ENCODE assay signal across 32 cellular contexts in the genomic region with DNA sequence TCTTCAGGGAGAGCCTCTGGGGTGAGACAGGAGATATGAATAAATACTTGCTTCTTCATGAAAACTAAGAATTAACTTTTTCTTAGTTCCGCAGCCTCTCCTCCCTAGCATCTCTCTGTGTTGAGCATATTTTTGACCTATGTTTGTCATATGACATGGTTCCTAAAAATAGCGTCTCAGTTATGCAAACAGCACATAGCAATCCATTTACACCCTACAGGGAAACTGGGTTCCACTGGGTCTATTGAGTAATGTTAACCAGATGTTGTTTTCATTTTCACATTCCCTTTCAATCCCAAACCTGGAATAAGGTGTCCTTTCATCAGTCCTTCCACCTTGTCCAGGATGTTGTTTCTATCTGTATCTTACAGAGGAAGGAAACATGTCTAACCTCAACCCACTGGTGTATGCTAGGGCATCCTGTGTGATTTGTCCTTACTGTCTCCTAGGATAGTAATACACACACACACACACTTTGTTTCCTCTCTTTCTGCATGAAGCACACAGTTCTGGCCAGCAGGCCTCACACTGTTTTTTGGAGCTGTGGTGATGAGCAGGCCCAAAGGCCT.
DNase-seq lines count a peak whose midpoint lies in the region; ATAC-seq and TF ChIP-seq lines count a peak whose summit lies in the region.
"Had no signal": no experiment of that assay in that cellular context is flagged by ENCODE, and none has a peak within 500 bp of the region (broad histone marks: within the 10 kb centered on the region; RNA-seq: fewer than 3 reads in every experiment).

No MANE protein-coding gene starts in this region.

- peaks cover 22% of the 10 kb centered on the region for H3K9me3 ChIP-seq in lower lobe of right lung
- H3K9me3 ChIP-seq: HAP-1, thyroid gland had no signal

- H3K27ac Mint-ChIP-seq in T-helper 2 cell treated with Interferon-gamma antibody and Interleukin-4, amounts not matched to agents 5 μg/mL and 100 μg/mL, for 36 hours, result no peak overlapping the region
- H3K27ac Mint-ChIP-seq: activated naive CD8-positive, alpha-beta T cell treated with anti-CD3 and anti-CD28 coated beads, Interleukin-2, amount 50 U/mL, for 24 hours; activated T-cell treated with anti-CD3 and anti-CD28 coated beads, Interleukin-2, amount 50 U/mL, for 24 hours; stimulated activated naive CD8-positive, alpha-beta T cell treated with anti-CD3 and anti-CD28 coated beads, Interleukin-15, amount 100 ng/mL, for 72 hours had no signal

- no peaks in the 10 kb centered on the region for H3K79me2 ChIP-seq in ACC112 (ENCODE audit: control insufficient read depth, insufficient read depth, low read length, unreplicated experiment)

- no peak for TF ChIP-seq CTCF in lower lobe of right lung (IDR thresholded peaks at IDR 0.05)

- no peaks in the 10 kb centered on the region for H3K36me3 ChIP-seq in ACC112 (ENCODE audit: insufficient read depth, low read length)
- no peaks in the 10 kb centered on the region for H3K36me3 ChIP-seq in lower lobe of right lung
- H3K36me3 ChIP-seq: HAP-1, sigmoid colon, thyroid gland, WERI-Rb-1 had no signal

- peak; percentile 56 to 85 for ATAC-seq in lower lobe of right lung
- no peak for ATAC-seq in GM18502 (IDR thresholded peaks at IDR 0.05; ENCODE audit: poor library complexity, unreplicated experiment)
- ATAC-seq in GM18870 (IDR thresholded peaks at IDR 0.05; ENCODE audit: unreplicated experiment), result no peak
- ATAC-seq: activated naive CD8-positive, alpha-beta T cell treated with anti-CD3 and anti-CD28 coated beads, Interleukin-2, amount 50 U/mL, for 24 hours; K562; stimulated activated naive CD8-positive, alpha-beta T cell treated with anti-CD3 and anti-CD28 coated beads, Interleukin-15, amount 100 ng/mL, for 72 hours had no signal

- DNase-seq in GM04504 (ENCODE audit: low read depth) (peak; percentile 2), dermis microvascular lymphatic vessel endothelial cell (ENCODE audit: low read depth in 2 of 2) (peak; percentile 70 to 94), lower lobe of right lung (no peak), germinal center (ENCODE audit: low spot score) (no peak)
- no peak for DNase-seq in T-helper 2 cell treated with Interferon-gamma antibody and Interleukin-4, amounts not matched to agents 5 μg/mL and 100 μg/mL, for 36 hours (ENCODE audit: low spot score)
- DNase-seq: activated CD4-positive, alpha-beta T cell treated with anti-CD3 and anti-CD28 coated beads for 48 hours; activated gamma-delta T cell; activated naive CD8-positive, alpha-beta T cell treated with anti-CD3 and anti-CD28 coated beads, Interleukin-2, amount 50 U/mL, for 24 hours; activated T-cell treated with anti-CD3 and anti-CD28 coated beads, Interleukin-2, amount 50 U/mL, for 24 hours; Calu3; DMS79 treated with DMSO at 0.1 percent for 48 hours; dorsolateral prefrontal cortex; hippocampal formation; left cardiac atrium; mesenchymal stem cell; MM.1S; NCI-H2171; NCI-H524 treated with DMSO at 0.1 percent for 48 hours; NK-92 treated with Interleukin-12 subunit alpha and Interleukin-12 subunit beta, amount 100 ng/mL, for 24 hours; SHP77 treated with DMSO at 0.1 percent for 48 hours; sigmoid colon; stimulated activated naive CD8-positive, alpha-beta T cell treated with anti-CD3 and anti-CD28 coated beads, Interleukin-15, amount 100 ng/mL, for 72 hours; T-helper 9 cell; thyroid gland; WERI-Rb-1 had no signal

- no peaks in the 10 kb centered on the region for H3K36me3 Mint-ChIP-seq in T-helper 2 cell treated with Interferon-gamma antibody and Interleukin-4, amounts not matched to agents 5 μg/mL and 100 μg/mL, for 36 hours (ENCODE audit: low read depth)

- H3K27me3 ChIP-seq in ACC112 (ENCODE audit: insufficient read depth, low read length), result no peaks in the 10 kb centered on the region
- no peaks in the 10 kb centered on the region for H3K27me3 ChIP-seq in lower lobe of right lung (ENCODE audit: low read depth)
- H3K27me3 ChIP-seq: sigmoid colon, thyroid gland had no signal

- no peaks in the 10 kb centered on the region for H3K4me1 Mint-ChIP-seq in T-helper 2 cell treated with Interferon-gamma antibody and Interleukin-4, amounts not matched to agents 5 μg/mL and 100 μg/mL, for 36 hours (ENCODE audit: low read depth)
- H3K4me1 Mint-ChIP-seq: activated naive CD8-positive, alpha-beta T cell treated with anti-CD3 and anti-CD28 coated beads, Interleukin-2, amount 50 U/mL, for 24 hours; central memory CD8-positive, alpha-beta T cell; stimulated activated naive CD8-positive, alpha-beta T cell treated with anti-CD3 and anti-CD28 coated beads, Interleukin-15, amount 100 ng/mL, for 72 hours had no signal

- H3K27ac ChIP-seq in ACC112 (ENCODE audit: low read depth, low read length) (peak overlapping the region; percentile 20), lower lobe of right lung (no peak overlapping the region)
- H3K27ac ChIP-seq: C4-2B, sigmoid colon, thyroid gland, WERI-Rb-1 had no signal

- H3K27me3 Mint-ChIP-seq in T-helper 2 cell treated with Interferon-gamma antibody and Interleukin-4, amounts not matched to agents 5 μg/mL and 100 μg/mL, for 36 hours (ENCODE audit: low read depth), result no peaks in the 10 kb centered on the region
- H3K27me3 Mint-ChIP-seq: activated naive CD8-positive, alpha-beta T cell treated with anti-CD3 and anti-CD28 coated beads, Interleukin-2, amount 50 U/mL, for 24 hours; activated T-cell treated with anti-CD3 and anti-CD28 coated beads, Interleukin-2, amount 50 U/mL, for 24 hours; central memory CD8-positive, alpha-beta T cell; stimulated activated naive CD8-positive, alpha-beta T cell treated with anti-CD3 and anti-CD28 coated beads, Interleukin-15, amount 100 ng/mL, for 72 hours had no signal

- H3K4me3 ChIP-seq in ACC112 (ENCODE audit: low read depth, low read length), result no peak overlapping the region
- no peak overlapping the region for H3K4me3 ChIP-seq in lower lobe of right lung
- H3K4me3 ChIP-seq: dorsolateral prefrontal cortex, HAP-1, K562, sigmoid colon, thyroid gland had no signal

- intact Hi-C loops in lower lobe of right lung (cut with DNase I), result no loop called here

- no peak overlapping the region for H2AFZ ChIP-seq in ACC112 (ENCODE audit: low read length, unreplicated experiment)

- H3K4me1 ChIP-seq in ACC112 (ENCODE audit: control insufficient read depth, insufficient read depth, low read length, unreplicated experiment) (peaks cover 18% of the 10 kb centered on the region), lower lobe of right lung (no peaks in the 10 kb centered on the region)
- H3K4me1 ChIP-seq: HAP-1, sigmoid colon, thyroid gland had no signal

- H3K4me3 Mint-ChIP-seq in T-helper 2 cell treated with Interferon-gamma antibody and Interleukin-4, amounts not matched to agents 5 μg/mL and 100 μg/mL, for 36 hours, result no peak overlapping the region
- H3K4me3 Mint-ChIP-seq: activated naive CD8-positive, alpha-beta T cell treated with anti-CD3 and anti-CD28 coated beads, Interleukin-2, amount 50 U/mL, for 24 hours; activated T-cell treated with anti-CD3 and anti-CD28 coated beads, Interleukin-2, amount 50 U/mL, for 24 hours; central memory CD8-positive, alpha-beta T cell; stimulated activated naive CD8-positive, alpha-beta T cell treated with anti-CD3 and anti-CD28 coated beads, Interleukin-15, amount 100 ng/mL, for 72 hours had no signal

- H3K9me3 Mint-ChIP-seq in T-helper 2 cell treated with Interferon-gamma antibody and Interleukin-4, amounts not matched to agents 5 μg/mL and 100 μg/mL, for 36 hours, result peaks cover 23% of the 10 kb centered on the region

Comparison
In these comparisons a context has a peak if more than half of its experiments do, and no peak if none do; other contexts are left out.
1. DNase-seq: peak in GM04504 (single experiment) and dermis microvascular lymphatic vessel endothelial cell (2 of 2); none in lower lobe of right lung (single experiment), T-helper 2 cell treated with Interferon-gamma antibody and Interleukin-4, amounts not matched to agents 5 μg/mL and 100 μg/mL, for 36 hours (single experiment) and germinal center (single experiment).
2. ATAC-seq: peak in lower lobe of right lung (2 of 2); none in GM18502 (single experiment) and GM18870 (single experiment).